In the genomic region with DNA sequence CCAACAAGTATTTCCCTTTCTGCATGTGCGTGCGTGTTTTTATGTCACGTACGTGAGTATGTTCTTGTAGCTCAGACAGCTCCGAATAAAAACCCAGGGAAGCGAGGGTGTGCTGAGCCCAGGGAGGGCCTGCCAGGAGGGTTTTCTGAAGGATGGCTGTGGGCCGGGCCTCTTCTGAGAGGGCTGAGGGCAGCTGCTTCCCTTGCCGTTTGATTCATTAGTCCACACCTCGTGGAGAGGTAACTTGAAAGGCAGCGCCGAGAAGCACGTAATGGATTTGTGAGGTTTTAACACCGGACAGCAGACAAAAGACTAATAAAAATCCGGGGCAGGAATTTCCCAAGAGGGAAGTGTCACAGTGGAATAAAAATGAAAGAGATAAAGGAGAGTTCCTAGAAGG, we compare ENCODE assay signal across 16 cellular contexts. TPM values are rescaled to one million over a fixed set of nuclear protein-coding genes. Genes with fewer than 3 reads are reported as not detected.
A peak's percentile ranks its signal among the peaks of the same experiment; 100 is the strongest.
DNase-seq lines count a peak whose midpoint lies in the region; ATAC-seq and TF ChIP-seq lines count a peak whose summit lies in the region.
"Had no signal": no experiment of that assay in that cellular context is flagged by ENCODE, and none has a peak within 500 bp of the region (broad histone marks: within the 10 kb centered on the region; RNA-seq: fewer than 3 reads in every experiment).

No MANE protein-coding gene starts in this region.

- H3K4me3 ChIP-seq in endodermal cell (ENCODE audit: low read length) (no peak overlapping the region), OCI-LY7 (ENCODE audit: low read depth, low read length, poor library complexity, severe bottlenecking) (no peak overlapping the region)
- H3K4me3 ChIP-seq: MG63, suprapubic skin had no signal

- TF ChIP-seq CTCF in endodermal cell (conservative IDR thresholded peaks at IDR 0.05) = no peak
- TF ChIP-seq CTCF in type B pancreatic cell (conservative IDR thresholded peaks at IDR 0.05) = no peak
- TF ChIP-seq CTCF in OCI-LY7 (conservative IDR thresholded peaks at IDR 0.05; ENCODE audit: low read length) = no peak

- H3K9me3 Mint-ChIP-seq in T-cell (no peaks in the 10 kb centered on the region), endodermal cell (no peaks in the 10 kb centered on the region), type B pancreatic cell (no peaks in the 10 kb centered on the region)

- CTCF ChIA-PET in T-cell (lab: Charles Lee) (interaction anchor here in 1 of 2 donors (0.7 to 1.2 kb wide), 3 partner anchors 10 to 65 kb away, joined by 3 to 5 read pairs (median 3); a partner anchor contains a TSS), OCI-LY7 (lab: Charles Lee; ENCODE audit: unreplicated experiment) (no interaction called here)

- H3K9me3 ChIP-seq in endodermal cell (ENCODE audit: control insufficient read depth, low read length) (no peaks in the 10 kb centered on the region), OCI-LY7 (ENCODE audit: low read length) (no peaks in the 10 kb centered on the region)
- H3K9me3 ChIP-seq: MG63, suprapubic skin had no signal

- H3K27ac ChIP-seq in endodermal cell (ENCODE audit: low read depth, low read length) = peak overlapping the region; percentile 97
- no peak overlapping the region for H3K27ac ChIP-seq in OCI-LY7 (ENCODE audit: low read depth, low read length, poor library complexity, severe bottlenecking)
- H3K27ac ChIP-seq: suprapubic skin had no signal

- WGBS in endodermal cell (ENCODE audit: insufficient coverage in 1 of 2, insufficient read length in 1 of 2), 2 experiments = 34 to 53% methylated on average over 6 to 14 of the region's 14 CpGs

- no peak overlapping the region for H2AFZ ChIP-seq in OCI-LY7 (ENCODE audit: low read length)

- H3K36me3 Mint-ChIP-seq in T-cell = peaks cover 32% of the 10 kb centered on the region
- no peaks in the 10 kb centered on the region for H3K36me3 Mint-ChIP-seq in endodermal cell (ENCODE audit: low read depth)
- H3K36me3 Mint-ChIP-seq in type B pancreatic cell = no peaks in the 10 kb centered on the region

- BruUV-seq in OCI-LY7 (replicated peaks; lab: Mats Ljungman, UMichigan) = no TSS peak

- ATAC-seq in T-cell (replicated peaks in 1 of 4) (no peak), HG03039 (IDR thresholded peaks at IDR 0.05; ENCODE audit: unreplicated experiment) (no peak)
- ATAC-seq: sciatic nerve had no signal

- no peak overlapping the region for H3K4me2 ChIP-seq in OCI-LY7 (ENCODE audit: low read length)

- POLR2A ChIA-PET in T-cell (lab: Charles Lee) = interaction anchor here (0.6 to 2.4 kb wide), 5 partner anchors 15 to 34 kb away, joined by 3 to 10 read pairs (median 3); a partner anchor contains a TSS
- POLR2A ChIA-PET in OCI-LY7 (lab: Charles Lee) = no interaction called here

- H3K9ac ChIP-seq in endodermal cell (ENCODE audit: extremely low read depth, low read length, poor library complexity, severe bottlenecking) = no peak overlapping the region

- no peaks in the 10 kb centered on the region for H3K27me3 Mint-ChIP-seq in T-cell
- peaks cover 2% of the 10 kb centered on the region for H3K27me3 Mint-ChIP-seq in endodermal cell (ENCODE audit: insufficient read depth)
- peaks cover 9% of the 10 kb centered on the region for H3K27me3 Mint-ChIP-seq in type B pancreatic cell

- intact Hi-C loops in OCI-LY7 (cut with micrococcal nuclease; ENCODE audit: unreplicated experiment) = no loop called here

- no peaks in the 10 kb centered on the region for H3K79me2 ChIP-seq in OCI-LY7 (ENCODE audit: insufficient read depth, low read depth, low read length)

- H3K9me2 ChIP-seq in OCI-LY7 (ENCODE audit: insufficient read depth, low read length) = no peaks in the 10 kb centered on the region

- H3K4me1 ChIP-seq in endodermal cell (ENCODE audit: control insufficient read depth, insufficient read depth, low read length) (peaks cover 5% of the 10 kb centered on the region), OCI-LY7 (ENCODE audit: insufficient read depth, low read length, poor library complexity, severe bottlenecking) (no peaks in the 10 kb centered on the region)
- H3K4me1 ChIP-seq: suprapubic skin had no signal

- peak overlapping the region; percentile 97 for H3K27ac Mint-ChIP-seq in T-cell
- H3K27ac Mint-ChIP-seq in endodermal cell = no peak overlapping the region
- peak overlapping the region; percentile 30 for H3K27ac Mint-ChIP-seq in type B pancreatic cell

- H4K20me1 ChIP-seq in OCI-LY7 (ENCODE audit: insufficient read depth, low read length) = no peaks in the 10 kb centered on the region

- H3K4me3 Mint-ChIP-seq in T-cell (peak overlapping the region; percentile 58 to 98 (median 74)), endodermal cell (no peak overlapping the region), type B pancreatic cell (peak overlapping the region; percentile 27)

- DNase-seq in stimulated activated naive CD4-positive, alpha-beta T cell (lab: John Stamatoyannopoulos, UW) = peak in 5 of 6 experiments; percentile 11 to 43 (median 22)
- DNase-seq in stimulated activated naive CD4-positive, alpha-beta T cell treated with Interleukin-2 at 50 U/mL for 16 hours (lab: John Stamatoyannopoulos, UW) = no peak
- DNase-seq in T-cell (peak in 2 of 34 experiments; percentile 24 to 35), endodermal cell (no peak), type B pancreatic cell (ENCODE audit: extremely low spot score, unreplicated experiment) (no peak), HPDE6-E6E7 (ENCODE audit: extremely low spot score) (no peak), OCI-LY7 (ENCODE audit: low spot score) (no peak)
- DNase-seq: GF-D8, islet precursor cell, MG63, NCI-H526, Right ventricle myocardium superior had no signal

- peaks cover 96 to 100% (median 96%) of the 10 kb centered on the region in 3 donors for H3K4me1 Mint-ChIP-seq in T-cell
- peaks cover 35% of the 10 kb centered on the region for H3K4me1 Mint-ChIP-seq in endodermal cell
- peaks cover 43% of the 10 kb centered on the region for H3K4me1 Mint-ChIP-seq in type B pancreatic cell (ENCODE audit: unreplicated experiment)

- H3K36me3 ChIP-seq in endodermal cell (ENCODE audit: control insufficient read depth, insufficient read depth, low read length) (no peaks in the 10 kb centered on the region), OCI-LY7 (ENCODE audit: insufficient read depth, low read length) (no peaks in the 10 kb centered on the region)
- H3K36me3 ChIP-seq: MG63, suprapubic skin had no signal

- H3K27me3 ChIP-seq in endodermal cell (ENCODE audit: control insufficient read depth, insufficient read depth, low read length, poor library complexity, severe bottlenecking) = no peaks in the 10 kb centered on the region

RNA-seq across cellular contexts. Expression of a gene that starts 29.5 kb away (rescaled TPM):
- total RNA-seq in T-cell (100 to 1,000 TPM; 324 to 414 (median 385) TPM), endodermal cell (under 1 TPM; 0.46 to 0.55 TPM), type B pancreatic cell (ENCODE audit: low replicate concordance) (0.29 and 0.58 TPM in 2 replicates), OCI-LY7 (2022) (1.2 and 2.2 TPM in 2 replicates)
- 0.36 TPM for polyA plus RNA-seq in endodermal cell (2013, experiment 1 of 2)
- polyA plus RNA-seq in endodermal cell (2013, experiment 2 of 2) = 0.50 TPM
- total RNA-seq in OCI-LY7 (2014; rRNA removed; shearing (Covaris generic)) = 1.6 and 2.3 TPM in 2 replicates
- polyA plus RNA-seq: BJ had no signal

Comparison
In these comparisons a context has a peak if more than half of its experiments do, and no peak if none do; other contexts are left out.
1. DNase-seq: peak in stimulated activated naive CD4-positive, alpha-beta T cell (5 of 6); none in stimulated activated naive CD4-positive, alpha-beta T cell treated with Interleukin-2 at 50 U/mL for 16 hours (single experiment), endodermal cell (single experiment), type B pancreatic cell (single experiment), HPDE6-E6E7 (single experiment) and OCI-LY7 (single experiment).
2. RNA of a gene that starts 29.5 kb away (total RNA-seq): 324 to 414 TPM in T-cell; 1.2 to 2.3 TPM in OCI-LY7, 0.29 to 0.58 TPM in type B pancreatic cell and 0.46 to 0.55 TPM in endodermal cell; every median in the first group is over 10 times any median in the second.